Comparison of ENCODE assay signal across 8 cellular contexts in the genomic region with DNA sequence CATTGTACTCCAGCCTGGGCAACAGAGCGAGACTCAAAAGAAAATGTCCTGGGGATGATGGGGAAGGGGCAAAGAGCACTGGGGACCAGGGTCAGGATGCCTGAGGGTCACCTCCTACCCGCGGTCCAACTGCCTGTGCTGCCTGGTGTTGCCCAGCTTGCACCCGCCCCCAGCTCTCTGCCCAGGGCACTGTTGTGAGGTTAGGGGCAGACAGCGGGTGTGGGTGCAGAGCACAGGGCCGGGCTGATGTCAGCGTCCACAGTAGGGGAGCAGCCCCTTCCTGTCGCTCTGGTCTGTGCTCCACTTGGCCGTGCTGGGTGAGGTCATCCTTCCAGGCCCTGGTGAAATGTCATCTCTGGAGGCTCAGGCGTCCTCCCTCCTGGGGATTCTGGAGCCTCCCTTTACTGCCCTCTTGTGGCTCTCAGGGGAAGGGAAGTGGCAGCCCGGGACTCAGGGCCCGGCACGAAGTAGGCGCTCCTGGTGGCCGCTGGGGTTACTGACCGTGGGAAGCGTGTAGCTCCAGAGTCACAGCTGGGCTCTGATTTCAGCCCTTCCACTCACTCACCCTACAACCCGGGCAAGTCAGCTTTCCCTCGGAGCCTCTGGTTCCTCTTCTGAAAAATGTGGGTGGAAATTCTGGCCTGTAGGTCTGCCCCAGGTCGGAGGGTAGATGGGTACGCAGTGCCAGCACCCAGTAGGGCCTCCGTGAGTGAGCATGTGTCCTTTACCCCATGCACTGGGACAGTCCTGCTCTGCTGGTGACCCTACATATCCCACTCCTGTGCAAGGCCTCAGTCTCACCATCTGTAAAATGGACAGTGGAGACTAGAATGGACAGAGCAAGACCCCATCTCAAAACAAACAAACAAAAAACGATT. TPM values are rescaled to one million over a fixed set of nuclear protein-coding genes. Genes with fewer than 3 reads are reported as not detected.
DNase-seq lines count a peak whose midpoint lies in the region; ATAC-seq, FAIRE-seq and TF ChIP-seq lines count a peak whose summit lies in the region.

No MANE protein-coding gene starts in this region.

- H3K36me3 ChIP-seq in CD8-positive, alpha-beta memory T cell (ENCODE audit: insufficient read depth, low read length): no peaks in the 10 kb centered on the region
- no peaks in the 10 kb centered on the region for H3K36me3 ChIP-seq in fibroblast of lung (ENCODE audit: control insufficient read depth, insufficient read depth, low read length)
- no peaks in the 10 kb centered on the region for H3K36me3 ChIP-seq in neural progenitor cell
- peaks cover 0 to 9% (median 2%) of the 10 kb centered on the region in 5 donors for H3K36me3 ChIP-seq in subcutaneous abdominal adipose tissue (ENCODE audit: control insufficient read depth in 5 of 5, insufficient read depth in 5 of 5, low read length in 5 of 5)

- H3K79me2 ChIP-seq in fibroblast of lung (ENCODE audit: control insufficient read depth, insufficient read depth, low read length): no peaks in the 10 kb centered on the region
- H3K79me2 ChIP-seq in neural progenitor cell (ENCODE audit: low read depth): no peaks in the 10 kb centered on the region

- H3K36me3 Mint-ChIP-seq in CD8-positive, alpha-beta memory T cell: peaks cover 0 to 15% (median 8%) of the 10 kb centered on the region in 3 donors
- no peaks in the 10 kb centered on the region for H3K36me3 Mint-ChIP-seq in neural progenitor cell

- no peaks in the 10 kb centered on the region for H3K27me3 Mint-ChIP-seq in CD8-positive, alpha-beta memory T cell
- H3K27me3 Mint-ChIP-seq in neural progenitor cell (ENCODE audit: insufficient read depth, low read depth): peaks cover 9% of the 10 kb centered on the region

- H3K9ac ChIP-seq in fibroblast of lung (ENCODE audit: insufficient read depth, low read length) (no peak overlapping the region), neural progenitor cell (no peak overlapping the region), subcutaneous abdominal adipose tissue (ENCODE audit: low read length in 5 of 5) (peak overlapping the region in 3 of 5 donors; percentile 40 to 95 (median 59))

- H3K4me2 ChIP-seq in fibroblast of lung (ENCODE audit: extremely low read depth, insufficient read depth, low read length): peak overlapping the region; percentile 29
- no peak overlapping the region for H3K4me2 ChIP-seq in neural progenitor cell

- H3K9me3 ChIP-seq in CD8-positive, alpha-beta memory T cell (ENCODE audit: low read length): no peaks in the 10 kb centered on the region
- H3K9me3 ChIP-seq in fibroblast of lung (ENCODE audit: control insufficient read depth, insufficient read depth, low read depth, low read length): no peaks in the 10 kb centered on the region
- H3K9me3 ChIP-seq in neural progenitor cell (ENCODE audit: low read depth): no peaks in the 10 kb centered on the region
- peaks cover 0 to 2% (median 0%) of the 10 kb centered on the region in 5 donors for H3K9me3 ChIP-seq in subcutaneous abdominal adipose tissue (ENCODE audit: control insufficient read depth in 5 of 5, low read length in 5 of 5)

- H2AFZ ChIP-seq in fibroblast of lung (ENCODE audit: low read length) (peak overlapping the region; percentile 19), neural progenitor cell (replicated peaks) (no peak overlapping the region)

- H3K4me3 ChIP-seq in CD8-positive, alpha-beta memory T cell (ENCODE audit: low read length): no peak overlapping the region
- H3K4me3 ChIP-seq in fibroblast of lung (replicated peaks in 1 of 4; ENCODE audit: control extremely low read depth in 1 of 4, insufficient read depth in 1 of 4, low read depth in 3 of 4, low read length in 4 of 4) (no peak overlapping the region), neural progenitor cell (no peak overlapping the region), subcutaneous abdominal adipose tissue (ENCODE audit: low read depth in 1 of 5, low read length in 5 of 5) (peak overlapping the region in 1 of 5 donors; percentile 19)

- peaks cover 38% of the 10 kb centered on the region for H3K4me1 ChIP-seq in CD8-positive, alpha-beta memory T cell (ENCODE audit: insufficient read depth, low read length)
- H3K4me1 ChIP-seq in fibroblast of lung (ENCODE audit: control insufficient read depth, extremely low read depth, insufficient read depth, low read length): peaks cover 9% of the 10 kb centered on the region
- H3K4me1 ChIP-seq in neural progenitor cell: peaks cover 6% of the 10 kb centered on the region
- H3K4me1 ChIP-seq in subcutaneous abdominal adipose tissue (ENCODE audit: control insufficient read depth in 5 of 5, insufficient read depth in 5 of 5, low read length in 5 of 5): peaks cover 14 to 60% (median 51%) of the 10 kb centered on the region in 5 donors

- H4K20me1 ChIP-seq in fibroblast of lung (ENCODE audit: control insufficient read depth, extremely low read depth, insufficient read depth, low read length): no peaks in the 10 kb centered on the region
- peaks cover 3% of the 10 kb centered on the region for H4K20me1 ChIP-seq in neural progenitor cell (ENCODE audit: low read depth)

- FAIRE-seq in RCC 7860 (lab: Jason Lieb, UNC): peak; percentile 83

- peaks cover 48 to 64% (median 56%) of the 10 kb centered on the region in 3 donors for H3K4me1 Mint-ChIP-seq in CD8-positive, alpha-beta memory T cell
- H3K4me1 Mint-ChIP-seq in neural progenitor cell: peaks cover 26% of the 10 kb centered on the region

- H3F3A ChIP-seq in neural progenitor cell (ENCODE audit: low read depth): no peaks in the 10 kb centered on the region

- TF ChIP-seq CTCF in fibroblast of lung (conservative IDR thresholded peaks at IDR 0.05 in 1 of 2, IDR thresholded peaks at IDR 0.05 in 1 of 2; ENCODE audit: low read depth in 1 of 2, low read length in 2 of 2) (peak; percentile 99 to 100), neural progenitor cell (IDR thresholded peaks at IDR 0.05) (peak; percentile 97)

- H3K27me3 ChIP-seq in CD8-positive, alpha-beta memory T cell (ENCODE audit: insufficient read depth, low read length, poor library complexity, severe bottlenecking): no peaks in the 10 kb centered on the region
- H3K27me3 ChIP-seq in fibroblast of lung (ENCODE audit: control insufficient read depth, insufficient read depth, low read length): no peaks in the 10 kb centered on the region
- no peaks in the 10 kb centered on the region for H3K27me3 ChIP-seq in neural progenitor cell
- peaks cover 0 to 5% (median 0%) of the 10 kb centered on the region in 5 donors for H3K27me3 ChIP-seq in subcutaneous abdominal adipose tissue (ENCODE audit: control insufficient read depth in 5 of 5, insufficient read depth in 4 of 5, low read length in 5 of 5)

- POLR2A ChIA-PET in CD8-positive, alpha-beta memory T cell (lab: Charles Lee): interaction anchor here (0.8 to 1.7 kb wide), 5 partner anchors 12 to 730 kb away, joined by 3 to 7 read pairs (median 5); partner anchors contain the start of gene PRR5

- peak overlapping the region in 6 of 7 donors; percentile 68 to 83 (median 74) for H3K4me3 Mint-ChIP-seq in CD8-positive, alpha-beta memory T cell
- H3K4me3 Mint-ChIP-seq in neural progenitor cell: peak overlapping the region; percentile 46

- peak overlapping the region; percentile 24 for H3K27ac ChIP-seq in CD8-positive, alpha-beta memory T cell (ENCODE audit: low read depth, low read length)
- peak overlapping the region; percentile 29 for H3K27ac ChIP-seq in fibroblast of lung (ENCODE audit: insufficient read depth, low read length)
- H3K27ac ChIP-seq in neural progenitor cell: no peak overlapping the region
- H3K27ac ChIP-seq in subcutaneous abdominal adipose tissue (ENCODE audit: low read depth, low read length): peak overlapping the region; percentile 63

- DNase-seq in CD8-positive, alpha-beta memory T cell: peak; percentile 75 to 89 (median 80)
- DNase-seq in HuH-7.5 (ENCODE audit: low spot score) (peak; percentile 87), RCC 7860 (ENCODE audit: low spot score) (peak; percentile 93), activated T-helper 1 cell treated with Interleukin-2 at 50 U/mL for 16 hours (ENCODE audit: low read depth) (peak; percentile 75), fibroblast of lung (ENCODE audit: low read depth in 2 of 2) (peak; percentile 86 to 90), neural progenitor cell (ENCODE audit: low spot score) (peak; percentile 93)

- H3K27ac Mint-ChIP-seq in CD8-positive, alpha-beta memory T cell: peak overlapping the region; percentile 31 to 95 (median 93)
- H3K27ac Mint-ChIP-seq in neural progenitor cell: peak overlapping the region; percentile 74

- ATAC-seq in GM19467 (IDR thresholded peaks at IDR 0.05; ENCODE audit: unreplicated experiment): peak; percentile 63

- H3K9me3 Mint-ChIP-seq in CD8-positive, alpha-beta memory T cell: no peaks in the 10 kb centered on the region
- no peaks in the 10 kb centered on the region for H3K9me3 Mint-ChIP-seq in neural progenitor cell

- CTCF ChIA-PET in CD8-positive, alpha-beta memory T cell (lab: Charles Lee): interaction anchor here (0.6 to 5.9 kb wide), 31 partner anchors 9 to 691 kb away, joined by 3 to 46 read pairs (median 5); no protein-coding TSS in a partner anchor

RNA-seq across cellular contexts. Expression of gene PRR5, which starts 17.3 kb away (rescaled TPM):
- total RNA-seq in CD8-positive, alpha-beta memory T cell: 10 to 100 TPM; 26.4 to 29.9 TPM
- polyA plus RNA-seq in CD8-positive, alpha-beta memory T cell: 175 TPM
- total RNA-seq in fibroblast of lung (6.7 and 8.6 TPM in 2 replicates), neural progenitor cell (ENCODE audit: low replicate concordance) (4.0 and 18.6 TPM in 2 replicates)
- polyA plus RNA-seq in fibroblast of lung: 1.8 and 2.4 TPM in 2 replicates
- 3.9 and 4.5 TPM in 2 replicates for polyA plus RNA-seq in fibroblast of lung (2012)
- polyA minus RNA-seq in fibroblast of lung (ENCODE audit: low replicate concordance): 4.4 and 4.5 TPM in 2 replicates

Comparison
In these comparisons a context has a peak if more than half of its experiments do, and no peak if none do; other contexts are left out.
1. H3K9ac ChIP-seq: peak in subcutaneous abdominal adipose tissue (3 of 5); none in fibroblast of lung (single experiment) and neural progenitor cell (single experiment).
2. Peak in every context shown above with its lines, with median percentiles within 50 percentile points of each other: DNase-seq.